1 cellular context compared by ENCODE assay signal in the genomic region with DNA sequence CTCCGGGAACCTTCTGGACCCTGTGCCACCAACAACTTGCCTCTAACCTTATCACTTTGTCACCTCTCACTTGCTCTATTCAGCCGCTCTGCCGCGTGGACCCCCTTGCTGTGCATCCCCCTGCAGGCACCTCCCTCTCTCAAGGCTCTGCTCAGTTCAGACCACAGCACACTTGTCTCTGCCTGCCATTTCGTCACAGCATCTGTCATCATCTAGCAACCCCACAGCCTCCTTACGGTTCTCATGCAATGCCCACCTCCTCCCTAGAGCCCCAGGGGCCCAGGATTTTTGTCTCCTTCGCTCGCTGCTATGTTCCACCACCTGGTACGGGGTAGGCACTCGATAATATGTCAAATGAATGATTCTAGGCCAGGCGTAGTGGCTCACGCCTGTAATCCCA.
TF ChIP-seq lines count a peak whose summit lies in the region.

No MANE protein-coding gene starts in this region.

TF ChIP-seq in H1, 55 proteins besides CTCF, POLR2A, EP300 and RAD21:
- TF ChIP-seq, protein P1, sequence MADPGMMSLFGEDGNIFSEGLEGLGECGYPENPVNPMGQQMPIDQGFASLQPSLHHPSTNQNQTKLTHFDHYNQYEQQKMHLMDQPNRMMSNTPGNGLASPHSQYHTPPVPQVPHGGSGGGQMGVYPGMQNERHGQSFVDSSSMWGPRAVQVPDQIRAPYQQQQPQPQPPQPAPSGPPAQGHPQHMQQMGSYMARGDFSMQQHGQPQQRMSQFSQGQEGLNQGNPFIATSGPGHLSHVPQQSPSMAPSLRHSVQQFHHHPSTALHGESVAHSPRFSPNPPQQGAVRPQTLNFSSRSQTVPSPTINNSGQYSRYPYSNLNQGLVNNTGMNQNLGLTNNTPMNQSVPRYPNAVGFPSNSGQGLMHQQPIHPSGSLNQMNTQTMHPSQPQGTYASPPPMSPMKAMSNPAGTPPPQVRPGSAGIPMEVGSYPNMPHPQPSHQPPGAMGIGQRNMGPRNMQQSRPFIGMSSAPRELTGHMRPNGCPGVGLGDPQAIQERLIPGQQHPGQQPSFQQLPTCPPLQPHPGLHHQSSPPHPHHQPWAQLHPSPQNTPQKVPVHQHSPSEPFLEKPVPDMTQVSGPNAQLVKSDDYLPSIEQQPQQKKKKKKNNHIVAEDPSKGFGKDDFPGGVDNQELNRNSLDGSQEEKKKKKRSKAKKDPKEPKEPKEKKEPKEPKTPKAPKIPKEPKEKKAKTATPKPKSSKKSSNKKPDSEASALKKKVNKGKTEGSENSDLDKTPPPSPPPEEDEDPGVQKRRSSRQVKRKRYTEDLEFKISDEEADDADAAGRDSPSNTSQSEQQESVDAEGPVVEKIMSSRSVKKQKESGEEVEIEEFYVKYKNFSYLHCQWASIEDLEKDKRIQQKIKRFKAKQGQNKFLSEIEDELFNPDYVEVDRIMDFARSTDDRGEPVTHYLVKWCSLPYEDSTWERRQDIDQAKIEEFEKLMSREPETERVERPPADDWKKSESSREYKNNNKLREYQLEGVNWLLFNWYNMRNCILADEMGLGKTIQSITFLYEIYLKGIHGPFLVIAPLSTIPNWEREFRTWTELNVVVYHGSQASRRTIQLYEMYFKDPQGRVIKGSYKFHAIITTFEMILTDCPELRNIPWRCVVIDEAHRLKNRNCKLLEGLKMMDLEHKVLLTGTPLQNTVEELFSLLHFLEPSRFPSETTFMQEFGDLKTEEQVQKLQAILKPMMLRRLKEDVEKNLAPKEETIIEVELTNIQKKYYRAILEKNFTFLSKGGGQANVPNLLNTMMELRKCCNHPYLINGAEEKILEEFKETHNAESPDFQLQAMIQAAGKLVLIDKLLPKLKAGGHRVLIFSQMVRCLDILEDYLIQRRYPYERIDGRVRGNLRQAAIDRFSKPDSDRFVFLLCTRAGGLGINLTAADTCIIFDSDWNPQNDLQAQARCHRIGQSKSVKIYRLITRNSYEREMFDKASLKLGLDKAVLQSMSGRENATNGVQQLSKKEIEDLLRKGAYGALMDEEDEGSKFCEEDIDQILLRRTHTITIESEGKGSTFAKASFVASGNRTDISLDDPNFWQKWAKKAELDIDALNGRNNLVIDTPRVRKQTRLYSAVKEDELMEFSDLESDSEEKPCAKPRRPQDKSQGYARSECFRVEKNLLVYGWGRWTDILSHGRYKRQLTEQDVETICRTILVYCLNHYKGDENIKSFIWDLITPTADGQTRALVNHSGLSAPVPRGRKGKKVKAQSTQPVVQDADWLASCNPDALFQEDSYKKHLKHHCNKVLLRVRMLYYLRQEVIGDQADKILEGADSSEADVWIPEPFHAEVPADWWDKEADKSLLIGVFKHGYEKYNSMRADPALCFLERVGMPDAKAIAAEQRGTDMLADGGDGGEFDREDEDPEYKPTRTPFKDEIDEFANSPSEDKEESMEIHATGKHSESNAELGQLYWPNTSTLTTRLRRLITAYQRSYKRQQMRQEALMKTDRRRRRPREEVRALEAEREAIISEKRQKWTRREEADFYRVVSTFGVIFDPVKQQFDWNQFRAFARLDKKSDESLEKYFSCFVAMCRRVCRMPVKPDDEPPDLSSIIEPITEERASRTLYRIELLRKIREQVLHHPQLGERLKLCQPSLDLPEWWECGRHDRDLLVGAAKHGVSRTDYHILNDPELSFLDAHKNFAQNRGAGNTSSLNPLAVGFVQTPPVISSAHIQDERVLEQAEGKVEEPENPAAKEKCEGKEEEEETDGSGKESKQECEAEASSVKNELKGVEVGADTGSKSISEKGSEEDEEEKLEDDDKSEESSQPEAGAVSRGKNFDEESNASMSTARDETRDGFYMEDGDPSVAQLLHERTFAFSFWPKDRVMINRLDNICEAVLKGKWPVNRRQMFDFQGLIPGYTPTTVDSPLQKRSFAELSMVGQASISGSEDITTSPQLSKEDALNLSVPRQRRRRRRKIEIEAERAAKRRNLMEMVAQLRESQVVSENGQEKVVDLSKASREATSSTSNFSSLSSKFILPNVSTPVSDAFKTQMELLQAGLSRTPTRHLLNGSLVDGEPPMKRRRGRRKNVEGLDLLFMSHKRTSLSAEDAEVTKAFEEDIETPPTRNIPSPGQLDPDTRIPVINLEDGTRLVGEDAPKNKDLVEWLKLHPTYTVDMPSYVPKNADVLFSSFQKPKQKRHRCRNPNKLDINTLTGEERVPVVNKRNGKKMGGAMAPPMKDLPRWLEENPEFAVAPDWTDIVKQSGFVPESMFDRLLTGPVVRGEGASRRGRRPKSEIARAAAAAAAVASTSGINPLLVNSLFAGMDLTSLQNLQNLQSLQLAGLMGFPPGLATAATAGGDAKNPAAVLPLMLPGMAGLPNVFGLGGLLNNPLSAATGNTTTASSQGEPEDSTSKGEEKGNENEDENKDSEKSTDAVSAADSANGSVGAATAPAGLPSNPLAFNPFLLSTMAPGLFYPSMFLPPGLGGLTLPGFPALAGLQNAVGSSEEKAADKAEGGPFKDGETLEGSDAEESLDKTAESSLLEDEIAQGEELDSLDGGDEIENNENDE (IDR thresholded peaks at IDR 0.05; ENCODE audit: insufficient replicate concordance, low read length), result no peak
